Comparison of ENCODE assay signal across 1 cellular context in genomic region chr17:81926451-81927144, GRCh38.
A peak's percentile ranks its signal among the peaks of the same experiment; 100 is the strongest.
TF ChIP-seq lines count a peak whose summit lies in the region.

No MANE protein-coding gene starts in this region.

TF ChIP-seq in HEK293, 187 proteins besides CTCF, POLR2A, EP300 and RAD21 (continued from another document):
- TF ChIP-seq ZNF488 (tag by site-specific recombination; IDR thresholded peaks at IDR 0.05) = peak; percentile 59; the same call in 1 of the 2 replicates
- TF ChIP-seq ZBTB7A (tag by site-specific recombination; IDR thresholded peaks at IDR 0.05; ENCODE audit: low read depth) = peak; percentile 85
- TF ChIP-seq BCL11B (tag by site-specific recombination; IDR thresholded peaks at IDR 0.05; ENCODE audit: low read depth) = peak; percentile 80; the same call in 1 of the 2 replicates
- no peak for TF ChIP-seq ZNF121 (tag by site-specific recombination; IDR thresholded peaks at IDR 0.05)
- TF ChIP-seq ZNF707 (tag by site-specific recombination; IDR thresholded peaks at IDR 0.05) = no peak
- TF ChIP-seq, protein P1, sequence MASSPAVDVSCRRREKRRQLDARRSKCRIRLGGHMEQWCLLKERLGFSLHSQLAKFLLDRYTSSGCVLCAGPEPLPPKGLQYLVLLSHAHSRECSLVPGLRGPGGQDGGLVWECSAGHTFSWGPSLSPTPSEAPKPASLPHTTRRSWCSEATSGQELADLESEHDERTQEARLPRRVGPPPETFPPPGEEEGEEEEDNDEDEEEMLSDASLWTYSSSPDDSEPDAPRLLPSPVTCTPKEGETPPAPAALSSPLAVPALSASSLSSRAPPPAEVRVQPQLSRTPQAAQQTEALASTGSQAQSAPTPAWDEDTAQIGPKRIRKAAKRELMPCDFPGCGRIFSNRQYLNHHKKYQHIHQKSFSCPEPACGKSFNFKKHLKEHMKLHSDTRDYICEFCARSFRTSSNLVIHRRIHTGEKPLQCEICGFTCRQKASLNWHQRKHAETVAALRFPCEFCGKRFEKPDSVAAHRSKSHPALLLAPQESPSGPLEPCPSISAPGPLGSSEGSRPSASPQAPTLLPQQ (tag by site-specific recombination; IDR thresholded peaks at IDR 0.05) = peak; percentile 77
- no peak for TF ChIP-seq GLI4 (tag by site-specific recombination; IDR thresholded peaks at IDR 0.05)
- no peak; the same call in 1 of the 2 replicates for TF ChIP-seq GLI2 (tag by site-specific recombination; IDR thresholded peaks at IDR 0.05; ENCODE audit: borderline replicate concordance, low read depth)
- TF ChIP-seq ZNF76 (tag by site-specific recombination; IDR thresholded peaks at IDR 0.05; ENCODE audit: borderline replicate concordance, low read depth) = peak; percentile 74
- TF ChIP-seq PATZ1 (tag by site-specific recombination; IDR thresholded peaks at IDR 0.05) = peak; percentile 99
- peak; percentile 40; the same call in 1 of the 2 replicates for TF ChIP-seq ZNF600 (tag by site-specific recombination; IDR thresholded peaks at IDR 0.05)
- no peak for TF ChIP-seq HOXA7 (CRISPR knock-in tag; IDR thresholded peaks at IDR 0.05; ENCODE audit: borderline replicate concordance)
- peak; percentile 64 for TF ChIP-seq ZNF843 (tag by site-specific recombination; IDR thresholded peaks at IDR 0.05)
- peak; percentile 85 for TF ChIP-seq ZFHX2 (tag by site-specific recombination; conservative IDR thresholded peaks at IDR 0.05)
- no peak for TF ChIP-seq ZNF555 (tag by site-specific recombination; conservative IDR thresholded peaks at IDR 0.05)
